19 cellular contexts compared by ENCODE assay signal in genomic region chr4:25524616-25525146, GRCh38.
DNase-seq lines count a peak whose midpoint lies in the region; ATAC-seq lines count a peak whose summit lies in the region.
"Had no signal": no experiment of that assay in that cellular context is flagged by ENCODE, and none has a peak within 500 bp of the region (broad histone marks: within the 10 kb centered on the region; RNA-seq: fewer than 3 reads in every experiment).

No MANE protein-coding gene starts in this region.

- no peaks in the 10 kb centered on the region; the same call in 1 of the 2 replicates for H3K27me3 ChIP-seq in H7 (ENCODE audit: control insufficient read depth, insufficient read depth, low read length)
- H3K27me3 ChIP-seq: SJSA1 had no signal

- no peaks in the 10 kb centered on the region for H3K36me3 ChIP-seq in H7 (replicated peaks; ENCODE audit: control insufficient read depth, insufficient read depth, low read length)
- H3K36me3 ChIP-seq: SJSA1 had no signal

- in situ Hi-C loops in SK-MEL-5 (cut with HindIII; ENCODE audit: low pct_unique_long_range_greater_than_20kb, low sequenced_read_pairs): no loop called here

- no peak overlapping the region for H3K4me3 ChIP-seq in H7 (ENCODE audit: insufficient read depth, low read depth, low read length)
- H3K4me3 ChIP-seq: GM12878, PC-9, SJSA1 had no signal

- peak; percentile 33 for DNase-seq in H7
- peak; percentile 93 for DNase-seq in SK-MEL-5 (ENCODE audit: low read depth, low spot score)
- peak; percentile 40 for DNase-seq in kidney tubule cell (ENCODE audit: low spot score)
- no peak for DNase-seq in GM19238 (ENCODE audit: insufficient read length, low spot score)
- no peak for DNase-seq in activated CD4-positive, CD25-positive, alpha-beta regulatory T cell (lab: John Stamatoyannopoulos, UW)
- DNase-seq: CD4-positive, alpha-beta memory T cell; DND-41; GOT3; KG1; NCI-H146; NCI-H2081 treated with DMSO at 0.1 percent for 48 hours; NCI-H526 treated with DMSO at 0.1 percent for 48 hours; PC-9; SW 1271 had no signal

- no peak for ATAC-seq in GM21360 (IDR thresholded peaks at IDR 0.05; ENCODE audit: unreplicated experiment)
- ATAC-seq in HG03039 (IDR thresholded peaks at IDR 0.05; ENCODE audit: unreplicated experiment): no peak
- ATAC-seq: GM12878, HepG2 had no signal

Comparison
In these comparisons a context has a peak if more than half of its experiments do, and no peak if none do; other contexts are left out.
1. DNase-seq: peak in H7 (single experiment), SK-MEL-5 (single experiment) and kidney tubule cell (single experiment); none in GM19238 (single experiment) and activated CD4-positive, CD25-positive, alpha-beta regulatory T cell (0 of 4).